ENCODE assay signal across 8 cellular contexts in the genomic region with DNA sequence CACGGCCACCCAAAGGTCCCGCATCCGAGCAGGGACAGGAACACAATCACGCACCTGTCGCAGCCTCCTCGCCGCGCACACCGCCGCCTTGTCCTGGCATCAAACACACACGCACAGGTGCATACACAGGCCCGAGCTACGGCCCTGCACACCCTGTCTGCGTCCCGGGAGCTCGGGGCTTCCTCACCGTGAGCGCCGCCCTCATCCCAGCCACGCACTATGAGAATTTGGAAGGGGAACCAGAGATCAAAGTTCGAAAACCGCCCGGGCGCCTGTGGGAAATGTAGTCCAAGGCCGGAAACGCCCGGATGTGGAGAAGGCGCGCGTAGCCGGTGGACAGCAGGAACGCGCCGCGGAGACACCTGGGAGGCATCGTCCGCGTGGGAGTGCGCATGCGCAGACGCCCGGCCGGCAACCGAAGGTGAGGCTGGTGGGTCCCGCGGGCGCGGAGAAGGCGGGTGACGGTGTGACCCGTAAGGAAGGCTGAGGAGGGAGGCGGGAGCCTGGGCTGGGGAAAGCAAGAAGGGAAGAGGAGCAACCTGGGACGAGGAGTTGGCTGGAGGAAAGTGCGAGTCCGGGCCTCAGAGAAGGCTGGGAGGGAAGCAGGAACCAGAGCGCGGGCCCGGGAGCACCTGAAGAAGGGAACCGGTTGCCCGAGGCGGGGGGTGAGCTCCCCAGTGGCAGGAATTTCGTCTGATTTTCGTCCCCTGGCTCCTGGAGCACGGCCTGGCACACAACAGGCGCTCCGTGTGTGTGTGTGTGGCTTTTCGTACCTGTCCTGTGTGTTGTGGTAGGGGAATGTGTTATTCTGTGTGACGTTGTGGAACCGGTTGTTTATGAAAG. TPM values are rescaled to one million over a fixed set of nuclear protein-coding genes. Genes with fewer than 3 reads are reported as not detected.
A peak's percentile ranks its signal among the peaks of the same experiment; 100 is the strongest.
DNase-seq lines count a peak whose midpoint lies in the region; ATAC-seq and TF ChIP-seq lines count a peak whose summit lies in the region.

Gene ZNF567 (plus strand): TSS at position 399 of the 843 bp plus-strand sequence. CDS start 7,256 bp downstream, outside the sequence.

- peak within 1 kb of the TSS; percentile 60 for H3K27ac ChIP-seq in neural cell (ENCODE audit: low read length)

- peaks cover 16% of the 10 kb centered on the region for H3K4me1 ChIP-seq in Loucy (ENCODE audit: insufficient read depth, low read length, poor library complexity, severe bottlenecking)

- H3K9me3 ChIP-seq in Loucy (ENCODE audit: insufficient read depth, low read depth, low read length) (no peaks in the 10 kb centered on the region), neural cell (ENCODE audit: low read length) (peaks cover 8% of the 10 kb centered on the region)

- H3K4me1 Mint-ChIP-seq in stimulated activated naive CD8-positive, alpha-beta T cell treated with anti-CD3 and anti-CD28 coated beads, Interleukin-15, amount 100 ng/mL, for 72 hours, result peaks cover 28% of the 10 kb centered on the region

- H3K27me3 Mint-ChIP-seq in stimulated activated naive CD8-positive, alpha-beta T cell treated with anti-CD3 and anti-CD28 coated beads, Interleukin-15, amount 100 ng/mL, for 72 hours, result no peaks in the 10 kb centered on the region

- peaks cover 28% of the 10 kb centered on the region; the same call in 1 of the 2 replicates for H3K36me3 ChIP-seq in Loucy (ENCODE audit: insufficient read depth, low read length)
- peaks cover 20% of the 10 kb centered on the region for H3K36me3 ChIP-seq in neural cell (ENCODE audit: insufficient read depth, low read length)

- peak; percentile 30 for TF ChIP-seq EP300 in neural cell (conservative IDR thresholded peaks at IDR 0.05; ENCODE audit: poor library complexity, severe bottlenecking)

- peak within 1 kb of the TSS; percentile 95 for H2AFZ ChIP-seq in Loucy (ENCODE audit: low read length)
- H2AFZ ChIP-seq in neural cell (ENCODE audit: low read depth, low read length), result peak within 1 kb of the TSS; percentile 99

- H3K4me3 ChIP-seq in Loucy (ENCODE audit: low read length, poor library complexity, severe bottlenecking) (peak within 1 kb of the TSS; percentile 96), foreskin fibroblast (ENCODE audit: low read depth in 1 of 2, low read length in 2 of 2) (peak within 1 kb of the TSS; percentile 74 to 99), neural cell (ENCODE audit: low read length) (peak within 1 kb of the TSS; percentile 99)

- no peaks in the 10 kb centered on the region for H3K27me3 ChIP-seq in Loucy (ENCODE audit: insufficient read depth, low read length, poor library complexity, severe bottlenecking)
- no peaks in the 10 kb centered on the region for H3K27me3 ChIP-seq in neural cell (ENCODE audit: insufficient read depth, low read depth, low read length)

- peak; percentile 95 for DNase-seq in EL
- peak; percentile 94 for DNase-seq in H4 (ENCODE audit: low spot score)
- peak; percentile 94 to 95 for DNase-seq in SHP77 (lab: John Stamatoyannopoulos, UW)
- DNase-seq in activated gamma-delta T cell treated with Interleukin-2 at 50 U/mL for 16 hours, result peak; percentile 98
- peak; percentile 95 to 98 for DNase-seq in foreskin fibroblast
- DNase-seq in stimulated activated naive CD8-positive, alpha-beta T cell treated with anti-CD3 and anti-CD28 coated beads, Interleukin-15, amount 100 ng/mL, for 72 hours, result peak; percentile 97

- TF ChIP-seq CTCF in Loucy (conservative IDR thresholded peaks at IDR 0.05; ENCODE audit: low read length) (no peak), foreskin fibroblast (IDR thresholded peaks at IDR 0.05; ENCODE audit: low read depth, low read length) (no peak), neural cell (IDR thresholded peaks at IDR 0.05; ENCODE audit: poor library complexity, severe bottlenecking) (peak; percentile 33)

- H3F3A ChIP-seq in Loucy (ENCODE audit: low read depth), result no peaks in the 10 kb centered on the region
- no peaks in the 10 kb centered on the region for H3F3A ChIP-seq in neural cell (ENCODE audit: insufficient read depth, low read length, poor library complexity, severe bottlenecking)

- H3K4me2 ChIP-seq in Loucy (ENCODE audit: low read depth, low read length, poor library complexity, severe bottlenecking), result peak within 1 kb of the TSS; percentile 90
- peak within 1 kb of the TSS; percentile 97 for H3K4me2 ChIP-seq in neural cell (ENCODE audit: low read length)

- H3K79me2 ChIP-seq in Loucy (ENCODE audit: insufficient read depth, low read length) (peaks cover 58% of the 10 kb centered on the region), neural cell (replicated peaks; ENCODE audit: insufficient read depth, low read length) (peaks cover 29% of the 10 kb centered on the region)

- H4K20me1 ChIP-seq in Loucy (ENCODE audit: insufficient read depth, low read length, poor library complexity, severe bottlenecking), result peaks cover 7% of the 10 kb centered on the region
- no peaks in the 10 kb centered on the region for H4K20me1 ChIP-seq in neural cell (ENCODE audit: insufficient read depth)

- peak within 1 kb of the TSS; percentile 95 to 97 for H3K27ac Mint-ChIP-seq in stimulated activated naive CD8-positive, alpha-beta T cell treated with anti-CD3 and anti-CD28 coated beads, Interleukin-15, amount 100 ng/mL, for 72 hours

- H3K9me3 Mint-ChIP-seq in stimulated activated naive CD8-positive, alpha-beta T cell treated with anti-CD3 and anti-CD28 coated beads, Interleukin-15, amount 100 ng/mL, for 72 hours, result peaks cover 18 to 21% of the 10 kb centered on the region in 2 donors

- H3K9ac ChIP-seq in Loucy (ENCODE audit: low read depth, low read length, poor library complexity, severe bottlenecking), result peak within 1 kb of the TSS; percentile 94
- H3K9ac ChIP-seq in neural cell (ENCODE audit: low read length), result peak within 1 kb of the TSS; percentile 82

- H3K4me3 Mint-ChIP-seq in stimulated activated naive CD8-positive, alpha-beta T cell treated with anti-CD3 and anti-CD28 coated beads, Interleukin-15, amount 100 ng/mL, for 72 hours, result peak within 1 kb of the TSS; percentile 95 to 98

- H3K9me2 ChIP-seq in Loucy (replicated peaks; ENCODE audit: low read depth, low read length), result no peaks in the 10 kb centered on the region
- no peaks in the 10 kb centered on the region for H3K9me2 ChIP-seq in neural cell (ENCODE audit: insufficient read depth, low read length)

- TF ChIP-seq RAD21 in neural cell (conservative IDR thresholded peaks at IDR 0.05), result peak; percentile 34

- ATAC-seq in stimulated activated naive CD8-positive, alpha-beta T cell treated with anti-CD3 and anti-CD28 coated beads, Interleukin-15, amount 100 ng/mL, for 72 hours, result peak; percentile 95

TF ChIP-seq in neural cell, 6 proteins besides CTCF, POLR2A, EP300 and RAD21:
- no peak for TF ChIP-seq TAF1 (IDR thresholded peaks at IDR 0.05; ENCODE audit: low read depth)
- peak; percentile 27 for TF ChIP-seq SMC3 (conservative IDR thresholded peaks at IDR 0.05; ENCODE audit: poor library complexity)
- peak; percentile 87 for TF ChIP-seq MXI1 (conservative IDR thresholded peaks at IDR 0.05; ENCODE audit: poor library complexity, severe bottlenecking)
- TF ChIP-seq, protein P1, sequence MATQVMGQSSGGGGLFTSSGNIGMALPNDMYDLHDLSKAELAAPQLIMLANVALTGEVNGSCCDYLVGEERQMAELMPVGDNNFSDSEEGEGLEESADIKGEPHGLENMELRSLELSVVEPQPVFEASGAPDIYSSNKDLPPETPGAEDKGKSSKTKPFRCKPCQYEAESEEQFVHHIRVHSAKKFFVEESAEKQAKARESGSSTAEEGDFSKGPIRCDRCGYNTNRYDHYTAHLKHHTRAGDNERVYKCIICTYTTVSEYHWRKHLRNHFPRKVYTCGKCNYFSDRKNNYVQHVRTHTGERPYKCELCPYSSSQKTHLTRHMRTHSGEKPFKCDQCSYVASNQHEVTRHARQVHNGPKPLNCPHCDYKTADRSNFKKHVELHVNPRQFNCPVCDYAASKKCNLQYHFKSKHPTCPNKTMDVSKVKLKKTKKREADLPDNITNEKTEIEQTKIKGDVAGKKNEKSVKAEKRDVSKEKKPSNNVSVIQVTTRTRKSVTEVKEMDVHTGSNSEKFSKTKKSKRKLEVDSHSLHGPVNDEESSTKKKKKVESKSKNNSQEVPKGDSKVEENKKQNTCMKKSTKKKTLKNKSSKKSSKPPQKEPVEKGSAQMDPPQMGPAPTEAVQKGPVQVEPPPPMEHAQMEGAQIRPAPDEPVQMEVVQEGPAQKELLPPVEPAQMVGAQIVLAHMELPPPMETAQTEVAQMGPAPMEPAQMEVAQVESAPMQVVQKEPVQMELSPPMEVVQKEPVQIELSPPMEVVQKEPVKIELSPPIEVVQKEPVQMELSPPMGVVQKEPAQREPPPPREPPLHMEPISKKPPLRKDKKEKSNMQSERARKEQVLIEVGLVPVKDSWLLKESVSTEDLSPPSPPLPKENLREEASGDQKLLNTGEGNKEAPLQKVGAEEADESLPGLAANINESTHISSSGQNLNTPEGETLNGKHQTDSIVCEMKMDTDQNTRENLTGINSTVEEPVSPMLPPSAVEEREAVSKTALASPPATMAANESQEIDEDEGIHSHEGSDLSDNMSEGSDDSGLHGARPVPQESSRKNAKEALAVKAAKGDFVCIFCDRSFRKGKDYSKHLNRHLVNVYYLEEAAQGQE (IDR thresholded peaks at IDR 0.05; ENCODE audit: borderline replicate concordance), result no peak
- no peak for TF ChIP-seq EZH2 (IDR thresholded peaks at IDR 0.05; ENCODE audit: borderline replicate concordance, insufficient read depth, low read length, poor library complexity, severe bottlenecking)
- TF ChIP-seq POLR2AphosphoS5 (IDR thresholded peaks at IDR 0.05), result peak; percentile 86

RNA-seq across cellular contexts. Expression of gene ZNF567, which starts in this region (rescaled TPM):
- 5.5 and 8.1 TPM in 2 replicates for total RNA-seq in H4 (2014; rRNA removed; shearing (Covaris generic))
- polyA plus RNA-seq in neural cell, result 18.4 and 20.8 TPM in 2 replicates
- polyA minus RNA-seq in neural cell, result 27.6 and 30.2 TPM in 2 replicates

Comparison
In these comparisons a context has a peak if more than half of its experiments do, and no peak if none do; other contexts are left out.
1. Peak in every context shown above with its lines: DNase-seq, ATAC-seq, H3K4me3 ChIP-seq and H3K27ac ChIP-seq.